ENCODE assay signal across 9 cellular contexts in the genomic region with DNA sequence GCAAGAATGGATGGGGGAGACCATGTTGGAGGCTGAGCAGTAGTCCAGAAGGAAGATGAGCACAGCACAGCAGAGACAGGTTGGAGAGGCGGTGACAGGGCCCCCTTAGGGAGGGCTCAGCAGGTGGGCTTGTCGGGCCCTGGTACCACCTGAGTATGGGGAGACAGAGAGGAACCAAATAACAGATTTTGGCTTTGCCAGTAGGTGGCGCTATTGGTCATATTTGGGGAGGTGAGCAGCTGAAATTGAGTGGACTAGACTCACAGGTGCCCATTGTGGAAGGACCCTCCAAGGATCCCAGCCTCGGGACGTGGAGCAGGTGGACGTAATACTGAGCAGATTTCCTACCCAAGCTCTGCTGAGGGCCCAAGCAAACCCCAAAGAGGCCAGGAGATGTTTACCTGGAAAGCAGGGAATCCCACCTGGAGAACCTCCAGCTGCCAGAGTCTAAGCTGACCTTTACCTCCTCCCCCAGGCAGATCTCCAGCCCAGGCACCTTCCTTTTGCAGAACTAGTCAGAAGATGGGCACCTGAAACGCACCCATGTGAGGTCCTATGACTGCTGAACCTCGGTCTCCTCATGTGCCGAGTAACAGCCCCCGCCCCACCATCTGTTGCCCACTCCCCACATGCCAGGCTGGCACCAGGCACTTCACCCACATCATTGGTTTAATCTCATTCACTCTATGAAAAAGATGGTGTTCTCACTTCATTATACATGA. TPM values are rescaled to one million over a fixed set of nuclear protein-coding genes. Genes with fewer than 3 reads are reported as not detected.
DNase-seq lines count a peak whose midpoint lies in the region; ATAC-seq and TF ChIP-seq lines count a peak whose summit lies in the region.
"Had no signal": no experiment of that assay in that cellular context is flagged by ENCODE, and none has a peak within 500 bp of the region (broad histone marks: within the 10 kb centered on the region; RNA-seq: fewer than 3 reads in every experiment).

No MANE protein-coding gene starts in this region.

- H3K9ac ChIP-seq in trophoblast cell (ENCODE audit: low read length) = no peak overlapping the region

- H2BK5ac ChIP-seq in trophoblast cell (ENCODE audit: low read depth, low read length, poor library complexity) = no peak overlapping the region

- POLR2A ChIA-PET in RWPE1 (lab: Yijun Ruan, JAX; ENCODE audit: low non-redundant PET) = no interaction called here

- H3K79me1 ChIP-seq in trophoblast cell (ENCODE audit: low read length) = peaks cover 4% of the 10 kb centered on the region

- no peak overlapping the region for H3K14ac ChIP-seq in trophoblast cell (ENCODE audit: low read length)

- H2BK120ac ChIP-seq in trophoblast cell (ENCODE audit: insufficient read depth, low read length, poor library complexity) = no peak overlapping the region

- peak; percentile 56 for DNase-seq in DMS114 treated with DMSO at 0.1 percent for 48 hours (lab: John Stamatoyannopoulos, UW; ENCODE audit: unreplicated experiment)
- peak; percentile 33 to 39 for DNase-seq in Kasumi-1 (lab: John Stamatoyannopoulos, UW)
- peak; percentile 71 for DNase-seq in RWPE1 (ENCODE audit: low spot score)
- DNase-seq in activated T-helper 9 cell treated with anti-CD3 and anti-CD28 coated beads, Interleukin-2, amount 50 U/mL, for 16 hours (ENCODE audit: low read depth) = peak; percentile 32
- DNase-seq in trophoblast cell = peak; percentile 57 to 90

- TF ChIP-seq CTCF in RWPE1 (conservative IDR thresholded peaks at IDR 0.05; ENCODE audit: low read depth) (peak; percentile 82), gastroesophageal sphincter (IDR thresholded peaks at IDR 0.05) (peak; percentile 37 to 73 (median 58))

- peaks cover 0 to 6% (median 3%) of the 10 kb centered on the region in 3 donors for H3K4me1 ChIP-seq in gastroesophageal sphincter
- peaks cover 8 to 9% of the 10 kb centered on the region in 2 experiments for H3K4me1 ChIP-seq in trophoblast cell (ENCODE audit: control insufficient read depth in 1 of 2, insufficient read depth in 2 of 2, low read length in 2 of 2)

- H3K36me3 ChIP-seq in gastroesophageal sphincter (no peaks in the 10 kb centered on the region), trophoblast cell (ENCODE audit: control insufficient read depth in 1 of 2, insufficient read depth in 2 of 2, low read length in 2 of 2) (no peaks in the 10 kb centered on the region)

- H3K27me3 ChIP-seq in gastroesophageal sphincter (peaks cover 58% of the 10 kb centered on the region), trophoblast cell (ENCODE audit: insufficient read depth, low read length) (no peaks in the 10 kb centered on the region)

- H2AK5ac ChIP-seq in trophoblast cell (ENCODE audit: low read length) = no peak overlapping the region

- ATAC-seq in gastroesophageal sphincter = peak; percentile 25
- ATAC-seq in GM21786 (IDR thresholded peaks at IDR 0.05; ENCODE audit: unreplicated experiment) = no peak
- no peak for ATAC-seq in GM19452 (IDR thresholded peaks at IDR 0.05; ENCODE audit: unreplicated experiment)

- H2BK12ac ChIP-seq in trophoblast cell (ENCODE audit: low read length) = no peak overlapping the region

- H3K23ac ChIP-seq in trophoblast cell (ENCODE audit: low read length) = no peak overlapping the region

- H3K4ac ChIP-seq in trophoblast cell (ENCODE audit: low read depth, low read length) = no peak overlapping the region

- H3K27ac ChIP-seq in RWPE1 = no peak overlapping the region
- no peak overlapping the region for H3K27ac ChIP-seq in gastroesophageal sphincter
- no peak overlapping the region for H3K27ac ChIP-seq in trophoblast cell (ENCODE audit: low read depth, low read length)

- CTCF ChIA-PET in RWPE1 (lab: Yijun Ruan, JAX) = interaction anchor here (0.6 to 7.7 kb wide), 23 partner anchors 9 to 675 kb away, joined by 3 to 90 read pairs (median 3); no protein-coding TSS in a partner anchor

- WGBS in gastroesophageal sphincter (ENCODE audit: low coverage in 1 of 2), 2 donors = 48 to 81% methylated on average over 5 to 8 of the region's 10 CpGs
- no CpG with 5 or more reads among the region's 10 CpGs for WGBS in trophoblast cell (ENCODE audit: extremely low coverage, insufficient coverage, insufficient read length)

- H4K12ac ChIP-seq in trophoblast cell (ENCODE audit: low read depth, low read length) = no peak overlapping the region

- H3K4me3 ChIP-seq in gastroesophageal sphincter (no peak overlapping the region), trophoblast cell (ENCODE audit: low read depth, low read length) (no peak overlapping the region)

- H3K79me2 ChIP-seq in trophoblast cell (ENCODE audit: control insufficient read depth, insufficient read depth, low read length, poor library complexity) = no peaks in the 10 kb centered on the region

- H3K18ac ChIP-seq in trophoblast cell (ENCODE audit: low read length) = no peak overlapping the region

- H3K9me3 ChIP-seq in gastroesophageal sphincter (no peaks in the 10 kb centered on the region), trophoblast cell (ENCODE audit: insufficient read depth, low read depth, low read length) (peaks cover 4% of the 10 kb centered on the region)

- H2AFZ ChIP-seq in trophoblast cell (ENCODE audit: insufficient read depth, low read length, poor library complexity) = no peak overlapping the region

- H4K91ac ChIP-seq in trophoblast cell (ENCODE audit: low read depth, low read length) = no peak overlapping the region

- TF ChIP-seq POLR2A in gastroesophageal sphincter (IDR thresholded peaks at IDR 0.05) = no peak

- no peak for TF ChIP-seq EP300 in gastroesophageal sphincter (IDR thresholded peaks at IDR 0.05)

- H4K8ac ChIP-seq in trophoblast cell (ENCODE audit: low read depth, low read length) = no peak overlapping the region

- no peak overlapping the region for H3K4me2 ChIP-seq in trophoblast cell (ENCODE audit: low read length)

RNA-seq across cellular contexts. Expression of a gene that starts 24.6 kb away (rescaled TPM):
- total RNA-seq in gastroesophageal sphincter = 1 to 10 TPM; 3.2 to 9.1 (median 6.6) TPM
- polyA plus RNA-seq in trophoblast cell (2013) = 0.22 and 0.24 TPM in 2 replicates
- total RNA-seq: T-helper 2 cell treated with Interferon-gamma antibody and Interleukin-4, amounts not matched to agents 100 ng/mL and 5 ng/mL, for 36 hours had no signal
